1 cellular context compared by ENCODE assay signal in the genomic region with DNA sequence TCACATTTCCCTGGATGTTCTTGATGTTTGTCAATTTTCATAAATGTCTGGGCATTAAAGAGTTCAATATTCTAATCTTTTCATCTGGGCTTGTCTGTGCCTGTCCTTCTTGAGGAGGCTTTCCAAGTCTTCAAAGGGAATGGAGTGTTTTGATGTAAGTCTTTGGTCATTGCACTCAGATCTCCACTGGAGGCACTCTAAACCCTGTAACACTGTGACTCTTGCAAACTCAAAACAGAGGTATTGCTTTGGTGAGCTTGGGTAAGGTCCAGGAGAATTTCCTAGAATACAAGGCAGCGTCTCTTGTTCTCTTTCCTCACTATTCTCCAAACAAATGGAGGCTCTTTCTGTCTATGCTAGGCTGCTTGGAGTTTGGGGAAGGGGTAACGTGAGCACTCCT.
TF ChIP-seq lines count a peak whose summit lies in the region.

No MANE protein-coding gene starts in this region.

TF ChIP-seq in H1, 55 proteins besides CTCF, POLR2A, EP300 and RAD21:
- TF ChIP-seq TCF12 (IDR thresholded peaks at IDR 0.05; ENCODE audit: low read depth, low read length) (no peak), ASH2L (IDR thresholded peaks at IDR 0.05; ENCODE audit: low read length) (no peak)
